Comparison of ENCODE assay signal across 1 cellular context in genomic region chr6:34143196-34143883, GRCh38.
TF ChIP-seq lines count a peak whose summit lies in the region.

No MANE protein-coding gene starts in this region.

TF ChIP-seq in IMR-90, 13 proteins besides CTCF, POLR2A, EP300 and RAD21 (continued from another document):
- no peak for TF ChIP-seq USF2 (IDR thresholded peaks at IDR 0.05; ENCODE audit: low read depth, low read length)
- TF ChIP-seq NFE2L2 (IDR thresholded peaks at IDR 0.05; ENCODE audit: low read depth, low read length): no peak
- no peak for TF ChIP-seq CHD1 (IDR thresholded peaks at IDR 0.05; ENCODE audit: low read depth, low read length)
- no peak for TF ChIP-seq SMC3 (IDR thresholded peaks at IDR 0.05; ENCODE audit: low read depth, low read length)
- TF ChIP-seq BHLHE40 (IDR thresholded peaks at IDR 0.05; ENCODE audit: low read depth, low read length): no peak
